Comparison of ENCODE assay signal across 27 cellular contexts in genomic region chr3:46861996-46862688, GRCh38. TPM values are rescaled to one million over a fixed set of nuclear protein-coding genes. Genes with fewer than 3 reads are reported as not detected.
DNase-seq lines count a peak whose midpoint lies in the region; ATAC-seq and TF ChIP-seq lines count a peak whose summit lies in the region.
"Had no signal": no experiment of that assay in that cellular context is flagged by ENCODE, and none has a peak within 500 bp of the region (broad histone marks: within the 10 kb centered on the region; RNA-seq: fewer than 3 reads in every experiment).

No MANE protein-coding gene starts in this region.

- H3K36me3 ChIP-seq in lower lobe of right lung (no peaks in the 10 kb centered on the region), testis (ENCODE audit: low read depth, missing control alignments) (no peaks in the 10 kb centered on the region)
- H3K36me3 ChIP-seq: SJCRH30 had no signal

- H3K4me3 ChIP-seq in lower lobe of right lung (no peak overlapping the region), testis (no peak overlapping the region)
- H3K4me3 ChIP-seq: hepatocyte, SJCRH30, skin epidermis had no signal

- H3K27me3 ChIP-seq in lower lobe of right lung (ENCODE audit: low read depth) (no peaks in the 10 kb centered on the region), testis (no peaks in the 10 kb centered on the region)
- H3K27me3 ChIP-seq: hepatocyte, SJCRH30 had no signal

- no peak for TF ChIP-seq CTCF in lower lobe of right lung (IDR thresholded peaks at IDR 0.05)
- TF ChIP-seq CTCF in testis (IDR thresholded peaks at IDR 0.05), result no peak

- intact Hi-C loops in Right ventricle myocardium superior (cut with DNase I), result no loop called here
- intact Hi-C loops in lower lobe of right lung (cut with DNase I), result no loop called here
- intact Hi-C loops in testis (cut with DNase I; ENCODE audit: low total_unique reads), result no loop called here

- H3K27ac ChIP-seq in lower lobe of right lung, result no peak overlapping the region
- H3K27ac ChIP-seq in testis, result no peak overlapping the region
- H3K27ac ChIP-seq: SJCRH30, skin epidermis had no signal

- WGBS in testis, 2 donors, result 93 to 96% methylated on average over 8 of the region's 8 CpGs

- ATAC-seq in Right ventricle myocardium superior (ENCODE audit: poor library complexity) (no peak), lower lobe of right lung (no peak), GM19452 (IDR thresholded peaks at IDR 0.05; ENCODE audit: unreplicated experiment) (no peak)
- ATAC-seq: left lobe of liver, Panc1, T-cell had no signal

- DNase-seq in activated naive CD4-positive, alpha-beta T cell treated with anti-CD3 and anti-CD28 coated beads, Interleukin-2, amount 50 U/mL, for 16 hours, result peak; percentile 2
- DNase-seq in activated naive CD4-positive, alpha-beta T cell (lab: John Stamatoyannopoulos, UW), result no peak
- DNase-seq in Right ventricle myocardium superior (peak; percentile 36), lower lobe of right lung (peak; percentile 21), testis (peak; percentile 9), nucleus accumbens (lab: John Stamatoyannopoulos, UW) (no peak), activated gamma-delta T cell (lab: John Stamatoyannopoulos, UW) (no peak)
- DNase-seq: activated T-cell treated with anti-CD3 and anti-CD28 coated beads, Interleukin-2, amount 50 U/mL, for 48 hours; AML-193; DMS79 treated with DMSO at 0.1 percent for 48 hours; effector CD4-positive, alpha-beta T cell; foreskin fibroblast; GOT3; midbrain; MV-4-11; NCI-H2171 treated with DMSO at 0.1 percent for 48 hours; NCI-H524; NK-92 treated with Interleukin-12 subunit alpha and Interleukin-12 subunit beta, amount 100 ng/mL, for 24 hours; SJCRH30; stimulated activated CD4-positive, alpha-beta T cell treated with anti-CD3 and anti-CD28 coated beads, Interleukin-1b, Interleukin-23, amount 100 ng/mL, for 48 hours had no signal

- H3K4me1 ChIP-seq in lower lobe of right lung (peaks cover 18% of the 10 kb centered on the region), testis (peaks cover 8% of the 10 kb centered on the region)
- H3K4me1 ChIP-seq: SJCRH30 had no signal

- no peaks in the 10 kb centered on the region for H3K9me3 ChIP-seq in lower lobe of right lung
- no peaks in the 10 kb centered on the region for H3K9me3 ChIP-seq in testis
- H3K9me3 ChIP-seq: SJCRH30 had no signal

- TF ChIP-seq POLR2A in testis (IDR thresholded peaks at IDR 0.05), result no peak

RNA-seq across cellular contexts. Expression of gene MYL3, which starts 1.1 kb away (rescaled TPM):
- 10,727 TPM for total RNA-seq in Right ventricle myocardium superior
- total RNA-seq in lower lobe of right lung, result 2.0 TPM
- 1 to 10 TPM; 1.2 to 3.0 TPM for total RNA-seq in testis
- 14.5 TPM for polyA plus RNA-seq in testis (ENCODE audit: insufficient read depth, low read depth, low replicate concordance)
- total RNA-seq: HT1080, SJCRH30, T-cell had no signal

RNA-seq across cellular contexts. Expression of gene PTH1R, which starts 15.4 kb away (rescaled TPM):
- total RNA-seq in Right ventricle myocardium superior (11.8 TPM), lower lobe of right lung (14.5 TPM), testis (10 to 100 TPM in 1 of 2 donors, 1 to 10 TPM in 1; 8.4 to 11.3 TPM)
- 10.2 TPM for polyA plus RNA-seq in testis (ENCODE audit: insufficient read depth, low read depth, low replicate concordance)

Comparison
In these comparisons a context has a peak if more than half of its experiments do, and no peak if none do; other contexts are left out.
1. DNase-seq: peak in activated naive CD4-positive, alpha-beta T cell treated with anti-CD3 and anti-CD28 coated beads, Interleukin-2, amount 50 U/mL, for 16 hours (single experiment), Right ventricle myocardium superior (single experiment), lower lobe of right lung (single experiment) and testis (single experiment); none in activated naive CD4-positive, alpha-beta T cell (0 of 4), nucleus accumbens (0 of 56) and activated gamma-delta T cell (single experiment).
2. RNA of gene MYL3, which starts 1.1 kb away (total RNA-seq): 10,727 TPM in Right ventricle myocardium superior (single experiment); 1.2 to 3.0 TPM in testis and 2.0 TPM in lower lobe of right lung (single experiment); every median in the first group is over 1,000 times any median in the second.